In the genomic region with DNA sequence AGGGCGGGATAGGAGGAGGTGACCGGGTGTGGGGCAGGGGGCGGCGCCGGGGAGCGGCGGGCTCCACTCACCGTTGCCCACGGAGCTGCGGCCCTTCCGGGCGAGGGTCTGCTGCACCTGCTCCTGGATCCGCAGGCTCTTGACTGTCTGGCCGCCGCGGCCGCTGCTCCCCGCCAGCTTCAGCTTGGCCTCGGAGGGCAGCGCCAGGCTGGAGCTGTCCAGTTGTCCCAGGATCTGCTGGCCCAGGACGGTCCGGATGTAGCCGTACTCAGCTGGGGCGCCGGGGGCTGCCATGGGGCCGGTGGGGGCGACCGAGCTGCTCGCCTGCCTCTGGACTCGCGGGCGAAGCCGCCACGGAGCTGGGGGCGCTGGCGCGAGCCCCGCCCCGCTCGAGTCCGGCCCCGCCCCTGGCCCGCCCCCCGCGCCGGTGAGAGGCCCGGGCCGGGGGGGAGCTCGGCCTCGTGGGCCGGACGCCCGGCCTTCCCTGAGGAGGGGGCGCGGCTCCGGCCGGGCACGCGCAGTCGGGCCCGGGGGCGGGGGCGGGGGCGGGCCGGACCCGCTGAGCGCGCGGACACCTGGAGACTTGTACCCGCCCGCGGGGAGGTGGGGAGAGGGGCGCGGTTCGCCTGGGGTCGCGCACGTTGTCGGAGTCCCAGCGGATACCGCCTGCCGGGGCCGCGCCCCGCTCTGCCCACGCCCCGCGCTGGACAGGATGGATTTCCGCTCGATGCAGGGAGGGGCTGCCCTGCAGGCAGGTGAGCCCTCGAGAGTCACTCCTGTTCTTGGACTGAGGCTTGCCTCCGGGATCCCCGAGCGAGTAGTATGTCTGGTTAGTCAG, we compare ENCODE assay signal across 9 cellular contexts. TPM values are rescaled to one million over a fixed set of nuclear protein-coding genes. Genes with fewer than 3 reads are reported as not detected.
A peak's percentile ranks its signal among the peaks of the same experiment; 100 is the strongest.
DNase-seq lines count a peak whose midpoint lies in the region; ATAC-seq and TF ChIP-seq lines count a peak whose summit lies in the region.
"Had no signal": no experiment of that assay in that cellular context is flagged by ENCODE, and none has a peak within 500 bp of the region (broad histone marks: within the 10 kb centered on the region; RNA-seq: fewer than 3 reads in every experiment).

A gene (minus strand): TSS at position 340 of the 838 bp plus-strand sequence. CDS start 46 bp downstream, at position 294.

- peak within 1 kb of the TSS; percentile 57 for H3K4me2 ChIP-seq in H9 (ENCODE audit: insufficient read depth, insufficient read length, low read length)

- H3K79me1 ChIP-seq in H9 (ENCODE audit: insufficient read depth, low read depth, low read length, poor library complexity, severe bottlenecking) = no peaks in the 10 kb centered on the region

- H4K5ac ChIP-seq in H9 (ENCODE audit: insufficient read length, low read depth, low read length) = no peak within 1 kb of the TSS

- peak; percentile 77 for ATAC-seq in activated CD8-positive, alpha-beta T cell treated with anti-CD3 and anti-CD28 coated beads, Interleukin-2, amount 10 ng/mL, durations not matched to agents 7 days and 5 days
- ATAC-seq in naive B cell (ENCODE audit: low read depth in 2 of 2) (peak; percentile 47 to 68), aorta (ENCODE audit: low FRiP score) (peak; percentile 59)

- H3K4me3 ChIP-seq in GM06990 (replicated peaks; ENCODE audit: low read depth, low read length) = no peak within 1 kb of the TSS
- peak within 1 kb of the TSS; percentile 70 for H3K4me3 ChIP-seq in fibroblast of pulmonary artery (replicated peaks; ENCODE audit: low read depth, low read length)
- H3K4me3 ChIP-seq in aorta (ENCODE audit: low read length in 2 of 2) = peak within 1 kb of the TSS; percentile 14 to 34

- H3K27me3 ChIP-seq in GM06990 (replicated peaks; ENCODE audit: control insufficient read depth, insufficient read depth, low read length) = no peaks in the 10 kb centered on the region; the same call in 1 of the 2 replicates
- H3K27me3 ChIP-seq in H9 (ENCODE audit: insufficient read depth, low read length) = no peaks in the 10 kb centered on the region
- H3K27me3 ChIP-seq in aorta (ENCODE audit: control insufficient read depth in 1 of 2, insufficient read depth in 2 of 2, low read length in 1 of 2) = no peaks in the 10 kb centered on the region

- H3K36me3 ChIP-seq in GM06990 (ENCODE audit: control insufficient read depth, insufficient read depth, low read length) (no peaks in the 10 kb centered on the region), aorta (ENCODE audit: control insufficient read depth in 1 of 2, insufficient read depth in 2 of 2, low read length in 1 of 2) (no peaks in the 10 kb centered on the region)

- no peak for TF ChIP-seq CTCF in GM06990 (IDR thresholded peaks at IDR 0.05; ENCODE audit: insufficient read depth, low read length, poor library complexity, severe bottlenecking)
- no peak for TF ChIP-seq CTCF in H9 (conservative IDR thresholded peaks at IDR 0.05)
- no peak for TF ChIP-seq CTCF in fibroblast of pulmonary artery (IDR thresholded peaks at IDR 0.05; ENCODE audit: low read length, missing control alignments)

- intact Hi-C loops in aorta (cut with DNase I) = no loop called here

- 0 out of 2 replicates have a peak, but pooled peaks cover 2% of the 10 kb centered on the region for H3K79me2 ChIP-seq in H9 (ENCODE audit: insufficient read depth, low read length)

- WGBS in H9 (ENCODE audit: extremely low coverage, insufficient read length, low lambda C conversion rate) = no CpG with 5 or more reads among the region's 94 CpGs
- WGBS in aorta, 2 donors = 1% methylated on average over 65 to 94 of the region's 94 CpGs

- no peak within 1 kb of the TSS for H3T11ph ChIP-seq in H9 (ENCODE audit: low read length)

- H3K23ac ChIP-seq in H9 (ENCODE audit: insufficient read length, low read depth, low read length) = no peak within 1 kb of the TSS

- H3K14ac ChIP-seq in H9 (ENCODE audit: insufficient read depth, low read length) = no peak within 1 kb of the TSS

- H3K36me3 Mint-ChIP-seq in H9 (ENCODE audit: insufficient read depth in 1 of 3, low read depth in 3 of 3) (no peaks in the 10 kb centered on the region), naive B cell (no peaks in the 10 kb centered on the region)
- no peaks in the 10 kb centered on the region for H3K36me3 Mint-ChIP-seq in activated CD8-positive, alpha-beta T cell treated with anti-CD3 and anti-CD28 coated beads, Interleukin-2, amount 10 ng/mL, durations not matched to agents 7 days and 5 days (ENCODE audit: low read depth)

- no peaks in the 10 kb centered on the region for H3K9me3 Mint-ChIP-seq in H9
- no peaks in the 10 kb centered on the region for H3K9me3 Mint-ChIP-seq in activated CD8-positive, alpha-beta T cell treated with anti-CD3 and anti-CD28 coated beads, Interleukin-2, amount 10 ng/mL, durations not matched to agents 7 days and 5 days (ENCODE audit: insufficient read depth)
- peaks cover 0 to 2% (median 0%) of the 10 kb centered on the region in 7 donors for H3K9me3 Mint-ChIP-seq in naive B cell

- H4K20me1 ChIP-seq in H9 (ENCODE audit: control insufficient read depth, insufficient read depth, insufficient read length) = no peaks in the 10 kb centered on the region

- no peak within 1 kb of the TSS for H2BK120ac ChIP-seq in H9 (ENCODE audit: low read depth, low read length, poor library complexity, severe bottlenecking)

- no peak within 1 kb of the TSS for H2AFZ ChIP-seq in H9 (ENCODE audit: low read length)

- no peak within 1 kb of the TSS for H3K18ac ChIP-seq in H9 (ENCODE audit: insufficient read length, low read depth, low read length)

- H2BK15ac ChIP-seq in H9 (ENCODE audit: low read depth, low read length) = no peak within 1 kb of the TSS

- no peak within 1 kb of the TSS for H2AK5ac ChIP-seq in H9 (ENCODE audit: insufficient read length, low read length)

- no peak within 1 kb of the TSS for H2BK20ac ChIP-seq in H9 (ENCODE audit: low read depth, low read length, poor library complexity, severe bottlenecking)

- H4K91ac ChIP-seq in H9 (ENCODE audit: insufficient read length, low read depth, low read length) = no peak within 1 kb of the TSS

- H2BK5ac ChIP-seq in H9 (ENCODE audit: insufficient read length, low read length) = no peak within 1 kb of the TSS

- no peaks in the 10 kb centered on the region for H3K9me3 ChIP-seq in H9 (ENCODE audit: control insufficient read depth, low read depth, low read length)
- H3K9me3 ChIP-seq in aorta (ENCODE audit: control insufficient read depth, low read length) = no peaks in the 10 kb centered on the region

- peaks cover 2% of the 10 kb centered on the region; the same call in 1 of the 2 replicates for H3K27me3 Mint-ChIP-seq in H9 (ENCODE audit: low read depth)
- peaks cover 39% of the 10 kb centered on the region for H3K27me3 Mint-ChIP-seq in activated CD8-positive, alpha-beta T cell treated with anti-CD3 and anti-CD28 coated beads, Interleukin-2, amount 10 ng/mL, durations not matched to agents 7 days and 5 days (ENCODE audit: low read depth)
- H3K27me3 Mint-ChIP-seq in naive B cell = peaks cover 56 to 73% (median 56%) of the 10 kb centered on the region in 3 donors

- POLR2A ChIA-PET in activated CD8-positive, alpha-beta T cell treated with anti-CD3 and anti-CD28 coated beads, Interleukin-2, amount 10 ng/mL, durations not matched to agents 7 days and 5 days (lab: Charles Lee) = no interaction called here

- H3K4me1 ChIP-seq in H9 (ENCODE audit: insufficient read depth, low read length) (peaks cover 9% of the 10 kb centered on the region; the same call in 1 of the 2 replicates), aorta (ENCODE audit: control insufficient read depth in 1 of 2, insufficient read depth in 2 of 2, low read length in 2 of 2) (no peaks in the 10 kb centered on the region)

- peak within 1 kb of the TSS; percentile 61 to 89 (median 73); a peak in 4 of 7 replicates for H3K27ac Mint-ChIP-seq in H9
- H3K27ac Mint-ChIP-seq in activated CD8-positive, alpha-beta T cell treated with anti-CD3 and anti-CD28 coated beads, Interleukin-2, amount 10 ng/mL, durations not matched to agents 7 days and 5 days = peak within 1 kb of the TSS; percentile 11
- H3K27ac Mint-ChIP-seq in naive B cell = peak within 1 kb of the TSS in 3 of 6 donors; percentile 18 to 76 (median 39)

- H4K8ac ChIP-seq in H9 (replicated peaks; ENCODE audit: insufficient read length, low read depth, low read length) = no peak within 1 kb of the TSS

- CTCF ChIA-PET in activated CD8-positive, alpha-beta T cell treated with anti-CD3 and anti-CD28 coated beads, Interleukin-2, amount 10 ng/mL, durations not matched to agents 7 days and 5 days (lab: Charles Lee) = no interaction called here

- H3K4me3 Mint-ChIP-seq in H9 = peak within 1 kb of the TSS; percentile 78 to 87
- peak within 1 kb of the TSS; percentile 54 for H3K4me3 Mint-ChIP-seq in activated CD8-positive, alpha-beta T cell treated with anti-CD3 and anti-CD28 coated beads, Interleukin-2, amount 10 ng/mL, durations not matched to agents 7 days and 5 days
- H3K4me3 Mint-ChIP-seq in naive B cell = peak within 1 kb of the TSS; percentile 82 to 93 (median 88)

- H3K9ac ChIP-seq in H9 (ENCODE audit: extremely low read depth, insufficient read length, low read length) = peak within 1 kb of the TSS; percentile 57

- H2BK12ac ChIP-seq in H9 (ENCODE audit: insufficient read length, low read depth, low read length) = no peak within 1 kb of the TSS

- H3K27ac ChIP-seq in H9 (ENCODE audit: insufficient read length, low read depth, low read length) (no peak within 1 kb of the TSS), aorta (ENCODE audit: low read depth in 1 of 2, low read length in 2 of 2) (no peak within 1 kb of the TSS)

- no peak within 1 kb of the TSS for H3K4ac ChIP-seq in H9 (ENCODE audit: low read depth, low read length)

- peak; percentile 32 for DNase-seq in GM06990 (ENCODE audit: extremely low read depth, insufficient read length)
- DNase-seq in H9 = peak; percentile 97
- peak; percentile 67 for DNase-seq in NCI-H1417 treated with DMSO at 0.1 percent for 48 hours (lab: John Stamatoyannopoulos, UW)
- peak; percentile 36 for DNase-seq in activated CD8-positive, alpha-beta T cell treated with anti-CD3 and anti-CD28 coated beads, Interleukin-2, amount 10 ng/mL, durations not matched to agents 7 days and 5 days
- peak; percentile 32 for DNase-seq in fibroblast of pulmonary artery (ENCODE audit: low read depth)
- DNase-seq in naive B cell = no peak
- peak in 1 of 2 donors; percentile 52 for DNase-seq in aorta
- no peak for DNase-seq in foreskin melanocyte

- no peak within 1 kb of the TSS for H3K56ac ChIP-seq in H9 (ENCODE audit: insufficient read length, low read depth, low read length)

- H3K23me2 ChIP-seq in H9 (ENCODE audit: insufficient read length, low read depth, low read length, poor library complexity, severe bottlenecking) = peaks cover 6% of the 10 kb centered on the region

- H3K4me1 Mint-ChIP-seq in H9 (peaks cover 52 to 60% of the 10 kb centered on the region in 2 experiments), naive B cell (peaks cover 10 to 19% (median 18%) of the 10 kb centered on the region in 3 donors)
- H3K4me1 Mint-ChIP-seq in activated CD8-positive, alpha-beta T cell treated with anti-CD3 and anti-CD28 coated beads, Interleukin-2, amount 10 ng/mL, durations not matched to agents 7 days and 5 days (ENCODE audit: low read depth) = peaks cover 11% of the 10 kb centered on the region

RNA-seq across cellular contexts. Expression of the gene that starts here (rescaled TPM):
- total RNA-seq in H9 (2021) (18.2 and 18.4 TPM in 2 replicates), aorta (1 to 10 TPM in 1 of 2 donors, under 1 TPM in 1; 0.84 to 1.4 TPM)
- not detected for total RNA-seq in activated CD8-positive, alpha-beta T cell treated with anti-CD3 and anti-CD28 coated beads, Interleukin-2, amount 10 ng/mL, durations not matched to agents 7 days and 5 days
- polyA plus RNA-seq in naive B cell (ENCODE audit: low read depth in 6 of 6) (not detected), aorta (1 to 10 TPM in 1 of 2 donors, under 1 TPM in 1; 0.38 to 4.4 TPM)
- total RNA-seq: RPMI7951 had no signal

Comparison
In these comparisons a context has a peak if more than half of its experiments do, and no peak if none do; other contexts are left out.
1. Peak in DNase-seq and ATAC-seq in activated CD8-positive, alpha-beta T cell treated with anti-CD3 and anti-CD28 coated beads, Interleukin-2, amount 10 ng/mL, durations not matched to agents 7 days and 5 days; RNA of the gene not detected or under 1 TPM.
2. Peak in ATAC-seq in naive B cell; RNA of the gene not detected or under 1 TPM.
3. DNase-seq: peak in GM06990 (single experiment), H9 (single experiment), NCI-H1417 treated with DMSO at 0.1 percent for 48 hours (single experiment) and fibroblast of pulmonary artery (single experiment); none in naive B cell (single experiment) and foreskin melanocyte (single experiment).
4. Peak in every context shown above with its lines, with median percentiles within 50 percentile points of each other: H3K4me3 Mint-ChIP-seq and ATAC-seq.